ENCODE assay signal across 1 cellular context in the genomic region with DNA sequence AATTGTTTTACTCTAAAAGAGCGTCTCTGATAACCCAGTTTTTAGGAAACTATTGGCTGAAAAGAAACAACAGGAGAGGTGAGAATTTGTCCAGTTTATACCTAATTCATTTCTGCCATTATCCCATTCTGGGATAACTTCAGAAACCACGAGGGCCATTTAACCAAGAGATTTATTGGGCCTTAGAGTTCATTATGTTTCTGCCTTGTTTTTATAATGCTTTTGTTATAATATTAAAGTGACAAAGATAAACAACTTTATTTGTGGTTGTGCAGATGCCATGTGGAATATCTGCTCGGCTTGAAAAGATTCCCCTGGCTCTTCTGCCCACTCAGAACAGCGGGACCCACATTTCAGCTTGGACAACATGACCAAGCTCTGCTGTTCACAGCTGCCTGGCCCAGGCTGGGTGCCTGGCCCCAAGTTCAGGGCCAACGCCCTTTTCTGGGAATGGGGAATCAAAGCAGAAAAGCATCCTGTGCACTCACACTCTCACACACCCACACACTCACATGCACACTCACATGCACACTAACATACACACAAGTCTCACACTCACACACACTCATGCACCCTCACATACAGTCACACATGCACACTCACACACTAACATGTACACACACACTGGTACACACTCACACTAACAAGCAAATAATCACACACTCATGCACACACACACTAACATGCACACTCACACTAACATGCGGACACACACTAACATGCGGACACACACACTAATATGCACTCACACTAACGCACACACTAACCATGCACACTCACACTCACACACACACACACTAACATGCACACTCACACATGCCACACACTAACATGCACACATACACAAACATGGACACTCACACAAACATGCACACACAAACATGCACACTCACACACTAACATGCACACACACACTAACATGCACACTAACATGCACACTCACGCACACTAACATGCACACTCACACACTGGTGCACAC.
TF ChIP-seq lines count a peak whose summit lies in the region.

No MANE protein-coding gene starts in this region.

TF ChIP-seq in HEK293, 187 proteins besides CTCF, POLR2A, EP300 and RAD21 (continued from another document and continues in another):
- TF ChIP-seq ZNF449 (tag by site-specific recombination; IDR thresholded peaks at IDR 0.05) (no peak), IKZF3 (tag by site-specific recombination; IDR thresholded peaks at IDR 0.05) (no peak), ZNF433 (tag by site-specific recombination; IDR thresholded peaks at IDR 0.05; ENCODE audit: low read depth) (no peak), ZBTB44 (tag by site-specific recombination; IDR thresholded peaks at IDR 0.05) (no peak), KLF9 (tag by site-specific recombination; IDR thresholded peaks at IDR 0.05; ENCODE audit: low read depth) (no peak), KLF10 (tag by site-specific recombination; IDR thresholded peaks at IDR 0.05) (no peak), ZNF214 (tag by site-specific recombination; IDR thresholded peaks at IDR 0.05; ENCODE audit: borderline replicate concordance) (no peak), BCL6B (tag by site-specific recombination; IDR thresholded peaks at IDR 0.05) (no peak), REPIN1 (tag by site-specific recombination; IDR thresholded peaks at IDR 0.05; ENCODE audit: low read depth) (no peak), ZNF692 (tag by site-specific recombination; IDR thresholded peaks at IDR 0.05) (no peak), ZNF133 (tag by site-specific recombination; IDR thresholded peaks at IDR 0.05) (no peak), ZNF140 (tag by site-specific recombination; IDR thresholded peaks at IDR 0.05) (no peak), ZNF747 (tag by site-specific recombination; IDR thresholded peaks at IDR 0.05) (no peak), ZNF555 (tag by site-specific recombination; conservative IDR thresholded peaks at IDR 0.05) (no peak), ZNF48 (tag by site-specific recombination; IDR thresholded peaks at IDR 0.05) (no peak), ZFP41 (tag by site-specific recombination; IDR thresholded peaks at IDR 0.05; ENCODE audit: borderline replicate concordance) (no peak), ZSCAN30 (tag by site-specific recombination; IDR thresholded peaks at IDR 0.05) (no peak), ZNF621 (tag by site-specific recombination; IDR thresholded peaks at IDR 0.05) (peak; percentile 33; the same call in 1 of the 2 replicates), ZNF350 (tag by site-specific recombination; IDR thresholded peaks at IDR 0.05) (no peak), ZNF184 (tag by site-specific recombination; IDR thresholded peaks at IDR 0.05) (no peak), ZEB2 (tag by site-specific recombination; IDR thresholded peaks at IDR 0.05) (no peak), ZNF600 (tag by site-specific recombination; IDR thresholded peaks at IDR 0.05) (no peak), ZNF610 (tag by site-specific recombination; IDR thresholded peaks at IDR 0.05; ENCODE audit: borderline replicate concordance) (no peak), ZNF302 (tag by site-specific recombination; IDR thresholded peaks at IDR 0.05; ENCODE audit: low read depth) (no peak), ZSCAN4 (tag by site-specific recombination; IDR thresholded peaks at IDR 0.05) (peak; percentile 66), ZNF341 (tag by site-specific recombination; IDR thresholded peaks at IDR 0.05; ENCODE audit: low read depth) (no peak), SP2 (tag by site-specific recombination; IDR thresholded peaks at IDR 0.05) (no peak), ZNF549 (tag by site-specific recombination; IDR thresholded peaks at IDR 0.05) (no peak), ZNF529 (tag by site-specific recombination; IDR thresholded peaks at IDR 0.05; ENCODE audit: insufficient replicate concordance) (no peak), ZNF394 (tag by site-specific recombination; IDR thresholded peaks at IDR 0.05; ENCODE audit: borderline replicate concordance) (no peak), ZBTB1 (tag by site-specific recombination; IDR thresholded peaks at IDR 0.05) (no peak), ZNF148 (tag by site-specific recombination; IDR thresholded peaks at IDR 0.05; ENCODE audit: borderline replicate concordance) (no peak), ZNF423 (tag by site-specific recombination; IDR thresholded peaks at IDR 0.05) (no peak), ZNF274 (IDR thresholded peaks at IDR 0.05; ENCODE audit: low read length) (no peak), ZNF274 (tag by site-specific recombination; IDR thresholded peaks at IDR 0.05; ENCODE audit: borderline replicate concordance) (no peak; the same call in 1 of the 2 replicates), ZNF239 (tag by site-specific recombination; IDR thresholded peaks at IDR 0.05) (no peak), KLF16 (tag by site-specific recombination; IDR thresholded peaks at IDR 0.05) (no peak), YY2 (tag by site-specific recombination; IDR thresholded peaks at IDR 0.05) (peak; percentile 58; the same call in 1 of the 2 replicates), ZBTB17 (tag by site-specific recombination; IDR thresholded peaks at IDR 0.05) (no peak), ZNF792 (tag by site-specific recombination; IDR thresholded peaks at IDR 0.05) (no peak; the same call in 1 of the 2 replicates), ZFP37 (tag by site-specific recombination; IDR thresholded peaks at IDR 0.05) (no peak), ZNF324 (tag by site-specific recombination; IDR thresholded peaks at IDR 0.05) (no peak), ZNF24 (tag by site-specific recombination; IDR thresholded peaks at IDR 0.05) (no peak), WT1 (tag by site-specific recombination; IDR thresholded peaks at IDR 0.05) (no peak)
- TF ChIP-seq, protein P1, sequence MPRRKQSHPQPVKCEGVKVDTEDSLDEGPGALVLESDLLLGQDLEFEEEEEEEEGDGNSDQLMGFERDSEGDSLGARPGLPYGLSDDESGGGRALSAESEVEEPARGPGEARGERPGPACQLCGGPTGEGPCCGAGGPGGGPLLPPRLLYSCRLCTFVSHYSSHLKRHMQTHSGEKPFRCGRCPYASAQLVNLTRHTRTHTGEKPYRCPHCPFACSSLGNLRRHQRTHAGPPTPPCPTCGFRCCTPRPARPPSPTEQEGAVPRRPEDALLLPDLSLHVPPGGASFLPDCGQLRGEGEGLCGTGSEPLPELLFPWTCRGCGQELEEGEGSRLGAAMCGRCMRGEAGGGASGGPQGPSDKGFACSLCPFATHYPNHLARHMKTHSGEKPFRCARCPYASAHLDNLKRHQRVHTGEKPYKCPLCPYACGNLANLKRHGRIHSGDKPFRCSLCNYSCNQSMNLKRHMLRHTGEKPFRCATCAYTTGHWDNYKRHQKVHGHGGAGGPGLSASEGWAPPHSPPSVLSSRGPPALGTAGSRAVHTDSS (tag by site-specific recombination; IDR thresholded peaks at IDR 0.05) = no peak
- TF ChIP-seq, protein P2, sequence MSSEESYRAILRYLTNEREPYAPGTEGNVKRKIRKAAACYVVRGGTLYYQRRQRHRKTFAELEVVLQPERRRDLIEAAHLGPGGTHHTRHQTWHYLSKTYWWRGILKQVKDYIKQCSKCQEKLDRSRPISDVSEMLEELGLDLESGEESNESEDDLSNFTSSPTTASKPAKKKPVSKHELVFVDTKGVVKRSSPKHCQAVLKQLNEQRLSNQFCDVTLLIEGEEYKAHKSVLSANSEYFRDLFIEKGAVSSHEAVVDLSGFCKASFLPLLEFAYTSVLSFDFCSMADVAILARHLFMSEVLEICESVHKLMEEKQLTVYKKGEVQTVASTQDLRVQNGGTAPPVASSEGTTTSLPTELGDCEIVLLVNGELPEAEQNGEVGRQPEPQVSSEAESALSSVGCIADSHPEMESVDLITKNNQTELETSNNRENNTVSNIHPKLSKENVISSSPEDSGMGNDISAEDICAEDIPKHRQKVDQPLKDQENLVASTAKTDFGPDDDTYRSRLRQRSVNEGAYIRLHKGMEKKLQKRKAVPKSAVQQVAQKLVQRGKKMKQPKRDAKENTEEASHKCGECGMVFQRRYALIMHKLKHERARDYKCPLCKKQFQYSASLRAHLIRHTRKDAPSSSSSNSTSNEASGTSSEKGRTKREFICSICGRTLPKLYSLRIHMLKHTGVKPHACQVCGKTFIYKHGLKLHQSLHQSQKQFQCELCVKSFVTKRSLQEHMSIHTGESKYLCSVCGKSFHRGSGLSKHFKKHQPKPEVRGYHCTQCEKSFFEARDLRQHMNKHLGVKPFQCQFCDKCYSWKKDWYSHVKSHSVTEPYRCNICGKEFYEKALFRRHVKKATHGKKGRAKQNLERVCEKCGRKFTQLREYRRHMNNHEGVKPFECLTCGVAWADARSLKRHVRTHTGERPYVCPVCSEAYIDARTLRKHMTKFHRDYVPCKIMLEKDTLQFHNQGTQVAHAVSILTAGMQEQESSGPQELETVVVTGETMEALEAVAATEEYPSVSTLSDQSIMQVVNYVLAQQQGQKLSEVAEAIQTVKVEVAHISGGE (tag by site-specific recombination; conservative IDR thresholded peaks at IDR 0.05; ENCODE audit: low read depth) = no peak
- TF ChIP-seq, protein P3, sequence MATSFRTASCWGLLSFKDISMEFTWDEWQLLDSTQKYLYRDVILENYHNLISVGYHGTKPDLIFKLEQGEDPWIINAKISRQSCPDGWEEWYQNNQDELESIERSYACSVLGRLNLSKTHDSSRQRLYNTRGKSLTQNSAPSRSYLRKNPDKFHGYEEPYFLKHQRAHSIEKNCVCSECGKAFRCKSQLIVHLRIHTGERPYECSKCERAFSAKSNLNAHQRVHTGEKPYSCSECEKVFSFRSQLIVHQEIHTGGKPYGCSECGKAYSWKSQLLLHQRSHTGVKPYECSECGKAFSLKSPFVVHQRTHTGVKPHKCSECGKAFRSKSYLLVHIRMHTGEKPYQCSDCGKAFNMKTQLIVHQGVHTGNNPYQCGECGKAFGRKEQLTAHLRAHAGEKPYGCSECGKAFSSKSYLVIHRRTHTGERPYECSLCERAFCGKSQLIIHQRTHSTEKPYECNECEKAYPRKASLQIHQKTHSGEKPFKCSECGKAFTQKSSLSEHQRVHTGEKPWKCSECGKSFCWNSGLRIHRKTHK (tag by site-specific recombination; IDR thresholded peaks at IDR 0.05) = no peak
